9 cellular contexts compared by ENCODE assay signal in the genomic region with DNA sequence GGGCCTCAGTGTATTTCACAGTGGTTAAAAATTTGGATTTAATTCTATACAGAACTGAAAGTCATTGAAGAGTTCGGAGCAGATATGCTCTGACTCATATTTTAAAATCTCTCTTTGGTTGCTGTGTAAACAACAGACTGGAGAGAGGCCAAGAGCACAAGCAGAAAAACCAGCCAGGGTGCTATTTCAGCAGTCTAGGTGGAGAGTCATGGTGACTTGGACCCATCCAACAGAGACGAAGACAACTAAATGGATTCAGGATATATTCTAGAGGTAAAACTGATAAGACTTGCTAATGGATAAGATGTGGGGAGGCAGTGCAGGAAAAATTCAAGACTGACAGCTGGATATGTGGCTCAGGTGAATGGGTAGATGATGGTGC.
DNase-seq lines count a peak whose midpoint lies in the region; ATAC-seq, FAIRE-seq and TF ChIP-seq lines count a peak whose summit lies in the region.
"Had no signal": no experiment of that assay in that cellular context is flagged by ENCODE, and none has a peak within 500 bp of the region (broad histone marks: within the 10 kb centered on the region; RNA-seq: fewer than 3 reads in every experiment).

No MANE protein-coding gene starts in this region.

- ATAC-seq in pancreas (peak; percentile 97 to 99 (median 98)), GM21825 (IDR thresholded peaks at IDR 0.05; ENCODE audit: unreplicated experiment) (no peak)
- no peak for ATAC-seq in activated CD4-positive, CD25-positive, alpha-beta regulatory T cell treated with anti-CD3 and anti-CD28 coated beads, Interleukin-2, amount 50 U/mL, for 24 hours

- H3K4me3 ChIP-seq in endocrine pancreas (ENCODE audit: control insufficient read depth, insufficient read depth, low read length) = peak overlapping the region; percentile 28
- peak overlapping the region in 1 of 4 donors; percentile 8 for H3K4me3 ChIP-seq in pancreas
- H3K4me3 ChIP-seq: SK-N-MC had no signal

- WGBS in pancreas, 2 donors = 6 to 7% methylated on average over 2 of the region's 2 CpGs

- H3K36me3 ChIP-seq in endocrine pancreas (ENCODE audit: control insufficient read depth, insufficient read depth, low read length) (no peaks in the 10 kb centered on the region), pancreas (no peaks in the 10 kb centered on the region)

- DNase-seq in GM03348 (ENCODE audit: low spot score) (peak; percentile 71), NCI-H226 (peak; percentile 80), pancreas (peak in 4 of 6 donors; percentile 53 to 78 (median 66)), activated gamma-delta T cell treated with Interleukin-2 at 50 U/mL for 16 hours (no peak), caudate nucleus (lab: John Stamatoyannopoulos, UW) (no peak)

- TF ChIP-seq CTCF in pancreas (IDR thresholded peaks at IDR 0.05) = no peak

- peak; percentile 71 for FAIRE-seq in pancreas (lab: Jason Lieb, UNC)

- peaks cover 3% of the 10 kb centered on the region for H3K4me1 ChIP-seq in endocrine pancreas (ENCODE audit: control insufficient read depth, insufficient read depth, low read length)
- H3K4me1 ChIP-seq in pancreas = peaks cover 0 to 16% (median 10%) of the 10 kb centered on the region in 3 donors

- peak overlapping the region in 2 of 4 donors; percentile 52 to 69 for H3K27ac ChIP-seq in pancreas
- H3K27ac ChIP-seq in caudate nucleus (ENCODE audit: low read depth, low read length) = no peak overlapping the region
- H3K27ac ChIP-seq: SK-N-MC had no signal

- no peak overlapping the region for H3K9ac ChIP-seq in endocrine pancreas (ENCODE audit: control insufficient read depth, insufficient read depth, low read length)

- H3K9me3 ChIP-seq in endocrine pancreas (ENCODE audit: control insufficient read depth, low read length) = no peaks in the 10 kb centered on the region
- no peaks in the 10 kb centered on the region for H3K9me3 ChIP-seq in pancreas

- intact Hi-C loops in pancreas (cut with DNase I) = no loop called here

- H3K27me3 ChIP-seq in endocrine pancreas (ENCODE audit: control insufficient read depth, insufficient read depth, low read length) = no peaks in the 10 kb centered on the region
- H3K27me3 ChIP-seq in pancreas = no peaks in the 10 kb centered on the region

Comparison
In these comparisons a context has a peak if more than half of its experiments do, and no peak if none do; other contexts are left out.
1. DNase-seq: peak in GM03348 (single experiment), NCI-H226 (single experiment) and pancreas (4 of 6); none in activated gamma-delta T cell treated with Interleukin-2 at 50 U/mL for 16 hours (single experiment) and caudate nucleus (0 of 61).
2. ATAC-seq: peak in pancreas (4 of 4); none in activated CD4-positive, CD25-positive, alpha-beta regulatory T cell treated with anti-CD3 and anti-CD28 coated beads, Interleukin-2, amount 50 U/mL, for 24 hours (0 of 2) and GM21825 (single experiment).